11 cellular contexts compared by ENCODE assay signal in the genomic region with DNA sequence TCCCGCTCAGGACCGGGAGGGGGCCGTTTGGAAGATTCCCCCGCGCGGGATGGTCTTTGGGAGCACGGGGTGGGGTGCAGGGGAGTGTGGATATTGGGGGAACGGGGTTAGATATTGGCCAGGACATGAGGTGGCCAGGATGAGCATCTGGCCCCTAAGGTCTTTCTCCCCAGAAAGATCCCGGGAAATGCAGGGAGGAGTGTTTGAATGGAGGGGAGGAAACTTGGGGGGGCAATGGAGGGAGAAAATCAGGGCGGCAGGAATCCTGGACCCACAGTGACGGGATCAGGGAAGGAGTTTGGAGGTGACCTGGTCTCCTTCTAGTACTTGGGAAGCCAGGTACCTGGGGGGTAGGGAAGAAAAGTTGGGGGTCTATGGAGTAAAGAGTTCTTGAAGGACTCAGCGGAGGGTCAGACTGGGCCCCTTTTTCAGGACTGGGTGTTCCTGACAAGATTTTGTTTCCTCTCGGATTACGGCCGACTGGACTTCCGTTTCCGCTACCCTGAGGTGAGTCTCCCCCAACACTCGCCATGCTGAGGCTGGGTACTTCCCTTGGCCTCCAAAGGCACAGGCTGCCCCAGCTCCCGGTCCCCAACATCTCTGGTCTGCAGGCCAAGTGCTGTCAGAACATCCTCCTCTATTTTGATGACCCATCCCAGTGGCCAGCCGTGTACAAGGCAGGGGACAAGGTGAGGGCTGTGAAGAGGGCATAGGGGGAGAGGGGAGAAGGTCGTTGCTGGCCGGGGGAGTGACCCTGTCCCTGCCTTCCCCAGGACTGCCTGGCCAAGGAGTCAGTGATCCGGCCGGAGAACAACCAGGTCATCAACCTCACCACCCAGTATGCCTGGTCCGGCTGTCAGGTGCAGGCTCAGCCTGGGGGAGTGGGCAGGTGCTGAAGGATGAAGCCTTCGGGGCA. TPM values are rescaled to one million over a fixed set of nuclear protein-coding genes. Genes with fewer than 3 reads are reported as not detected.
DNase-seq lines count a peak whose midpoint lies in the region; ATAC-seq and TF ChIP-seq lines count a peak whose summit lies in the region.
"Had no signal": no experiment of that assay in that cellular context is flagged by ENCODE, and none has a peak within 500 bp of the region (broad histone marks: within the 10 kb centered on the region; RNA-seq: fewer than 3 reads in every experiment).

No MANE protein-coding gene starts in this region.

- DNase-seq in cardiac muscle cell (ENCODE audit: low read depth in 1 of 2, low spot score in 1 of 2) (no peak), right atrium auricular region (ENCODE audit: low spot score) (no peak), substantia nigra (lab: John Stamatoyannopoulos, UW) (no peak), GF-D8 (lab: John Stamatoyannopoulos, UW) (no peak), transverse colon (no peak)
- no peak for DNase-seq in activated CD8-positive, alpha-beta T cell treated with anti-CD3 and anti-CD28 coated beads, Interleukin-2, amount 10 ng/mL, durations not matched to agents 7 days and 5 days
- DNase-seq: left cardiac atrium, NCI-H2081 treated with DMSO at 0.1 percent for 48 hours had no signal

- H3K4me1 Mint-ChIP-seq in activated CD8-positive, alpha-beta T cell treated with anti-CD3 and anti-CD28 coated beads, Interleukin-2, amount 10 ng/mL, durations not matched to agents 7 days and 5 days (ENCODE audit: low read depth): peaks cover 26% of the 10 kb centered on the region

- H3K36me3 ChIP-seq in cardiac muscle cell (no peaks in the 10 kb centered on the region), right atrium auricular region (no peaks in the 10 kb centered on the region), transverse colon (no peaks in the 10 kb centered on the region)

- H3K27me3 Mint-ChIP-seq in activated CD8-positive, alpha-beta T cell treated with anti-CD3 and anti-CD28 coated beads, Interleukin-2, amount 10 ng/mL, durations not matched to agents 7 days and 5 days (ENCODE audit: low read depth): peaks cover 32% of the 10 kb centered on the region

- ATAC-seq in activated CD8-positive, alpha-beta T cell treated with anti-CD3 and anti-CD28 coated beads, Interleukin-2, amount 10 ng/mL, durations not matched to agents 7 days and 5 days: no peak
- no peak for ATAC-seq in GM18861 (IDR thresholded peaks at IDR 0.05; ENCODE audit: unreplicated experiment)

- no peaks in the 10 kb centered on the region for H3K36me3 Mint-ChIP-seq in activated CD8-positive, alpha-beta T cell treated with anti-CD3 and anti-CD28 coated beads, Interleukin-2, amount 10 ng/mL, durations not matched to agents 7 days and 5 days (ENCODE audit: low read depth)

- no peaks in the 10 kb centered on the region for H3K9me3 ChIP-seq in cardiac muscle cell (ENCODE audit: low read depth)
- H3K9me3 ChIP-seq in right atrium auricular region: no peaks in the 10 kb centered on the region
- no peaks in the 10 kb centered on the region for H3K9me3 ChIP-seq in transverse colon

- H3K4me3 ChIP-seq in cardiac muscle cell: peak overlapping the region; percentile 49
- peak overlapping the region in 1 of 2 donors; percentile 57 for H3K4me3 ChIP-seq in right atrium auricular region
- H3K4me3 ChIP-seq in iPS-11a (ENCODE audit: low read depth, low read length): peak overlapping the region; percentile 58
- H3K4me3 ChIP-seq in transverse colon: peak overlapping the region in 1 of 4 donors; percentile 41

- H3K4me1 ChIP-seq in cardiac muscle cell (ENCODE audit: low read depth) (no peaks in the 10 kb centered on the region), right atrium auricular region (peaks cover 0 to 14% of the 10 kb centered on the region in 2 donors), transverse colon (peaks cover 4 to 22% (median 12%) of the 10 kb centered on the region in 4 donors)

- peak overlapping the region; percentile 12 for H3K4me3 Mint-ChIP-seq in activated CD8-positive, alpha-beta T cell treated with anti-CD3 and anti-CD28 coated beads, Interleukin-2, amount 10 ng/mL, durations not matched to agents 7 days and 5 days

- H3K27ac ChIP-seq in cardiac muscle cell: no peak overlapping the region
- no peak overlapping the region for H3K27ac ChIP-seq in right atrium auricular region
- peak overlapping the region; percentile 60 for H3K27ac ChIP-seq in substantia nigra (ENCODE audit: low read depth, low read length, poor library complexity, severe bottlenecking)
- H3K27ac ChIP-seq in transverse colon: no peak overlapping the region
- H3K27ac ChIP-seq: SK-N-MC had no signal

- no peak for TF ChIP-seq EP300 in transverse colon (IDR thresholded peaks at IDR 0.05; ENCODE audit: low read depth)

- H3K27me3 ChIP-seq in cardiac muscle cell (peaks cover 21% of the 10 kb centered on the region), right atrium auricular region (no peaks in the 10 kb centered on the region), transverse colon (peaks cover 52% of the 10 kb centered on the region)

- TF ChIP-seq CTCF in cardiac muscle cell (IDR thresholded peaks at IDR 0.05; ENCODE audit: low read depth, low read length) (no peak), right atrium auricular region (IDR thresholded peaks at IDR 0.05) (no peak), transverse colon (IDR thresholded peaks at IDR 0.05) (peak in 2 of 5 experiments; percentile 19 to 26)

- TF ChIP-seq POLR2A in transverse colon (IDR thresholded peaks at IDR 0.05): no peak

- intact Hi-C loops in transverse colon (cut with DNase I; ENCODE audit: low total_unique reads): no loop called here

- H3K27ac Mint-ChIP-seq in activated CD8-positive, alpha-beta T cell treated with anti-CD3 and anti-CD28 coated beads, Interleukin-2, amount 10 ng/mL, durations not matched to agents 7 days and 5 days: no peak overlapping the region

- in situ Hi-C loops in transverse colon (cut with MboI; ENCODE audit: low pct_ligation_motif_present in 1 of 4, low pct_unique_long_range_greater_than_20kb in 1 of 4, low sequenced_read_pairs in 3 of 4): loop anchor here in 2 of 4 donors (25.0 kb wide), 1 partner anchor 202 kb away; no protein-coding TSS in a partner anchor

- CTCF ChIA-PET in activated CD8-positive, alpha-beta T cell treated with anti-CD3 and anti-CD28 coated beads, Interleukin-2, amount 10 ng/mL, durations not matched to agents 7 days and 5 days (lab: Charles Lee): no interaction called here

- 22 to 23% methylated on average over 6 to 23 of the region's 26 CpGs for WGBS in transverse colon (ENCODE audit: low coverage in 1 of 2), 2 donors

- H3K9me3 Mint-ChIP-seq in activated CD8-positive, alpha-beta T cell treated with anti-CD3 and anti-CD28 coated beads, Interleukin-2, amount 10 ng/mL, durations not matched to agents 7 days and 5 days (ENCODE audit: insufficient read depth): no peaks in the 10 kb centered on the region

- POLR2A ChIA-PET in activated CD8-positive, alpha-beta T cell treated with anti-CD3 and anti-CD28 coated beads, Interleukin-2, amount 10 ng/mL, durations not matched to agents 7 days and 5 days (lab: Charles Lee): no interaction called here

RNA-seq across cellular contexts. Expression of a gene that starts 1.0 kb away (rescaled TPM):
- total RNA-seq in cardiac muscle cell (0.18 and 3.7 TPM in 2 replicates), right atrium auricular region (under 1 TPM in 1 of 2 donors, not detected in 1; 0.94 TPM), transverse colon (not detected)
- polyA plus RNA-seq in cardiac muscle cell: 0.47 and 3.8 TPM in 2 replicates
- total RNA-seq in activated CD8-positive, alpha-beta T cell treated with anti-CD3 and anti-CD28 coated beads, Interleukin-2, amount 10 ng/mL, durations not matched to agents 7 days and 5 days: under 1 TPM in 1 of 2 experiments, not detected in 1; 0.37 TPM

RNA-seq across cellular contexts. Expression of a gene that starts 11.3 kb away (rescaled TPM):
- 81.9 and 102 TPM in 2 replicates for total RNA-seq in cardiac muscle cell
- 18.5 and 23.9 TPM in 2 replicates for polyA plus RNA-seq in cardiac muscle cell
- total RNA-seq in right atrium auricular region: 10 to 100 TPM; 24.3 to 31.2 TPM
- 1 to 10 TPM; 5.0 to 5.9 TPM for total RNA-seq in activated CD8-positive, alpha-beta T cell treated with anti-CD3 and anti-CD28 coated beads, Interleukin-2, amount 10 ng/mL, durations not matched to agents 7 days and 5 days
- 10 to 100 TPM; 15.3 to 40.4 (median 22.8) TPM for total RNA-seq in transverse colon

RNA-seq across cellular contexts. Expression of a gene that starts 11.7 kb away (rescaled TPM):
- total RNA-seq in cardiac muscle cell (91.2 and 144 TPM in 2 replicates), right atrium auricular region (1 to 10 TPM; 2.2 to 8.2 TPM), transverse colon (10 to 100 TPM in 3 of 4 donors, not detected in 1; 16.7 to 35.2 (median 24.4) TPM)
- 87.9 and 131 TPM in 2 replicates for polyA plus RNA-seq in cardiac muscle cell
- 10 to 100 TPM; 48.2 to 52.7 TPM for total RNA-seq in activated CD8-positive, alpha-beta T cell treated with anti-CD3 and anti-CD28 coated beads, Interleukin-2, amount 10 ng/mL, durations not matched to agents 7 days and 5 days

RNA-seq across cellular contexts. Expression of a gene that starts 12.2 kb away (rescaled TPM):
- total RNA-seq in cardiac muscle cell (1.3 and 1.4 TPM in 2 replicates), right atrium auricular region (under 1 TPM in 1 of 2 donors, not detected in 1; 0.59 TPM), transverse colon (under 1 TPM in 2 of 4 donors, not detected in 2; 0.41 to 0.79 TPM)
- polyA plus RNA-seq in cardiac muscle cell: 0.16 and 2.9 TPM in 2 replicates
- under 1 TPM; 0.44 to 0.55 TPM for total RNA-seq in activated CD8-positive, alpha-beta T cell treated with anti-CD3 and anti-CD28 coated beads, Interleukin-2, amount 10 ng/mL, durations not matched to agents 7 days and 5 days

RNA-seq across cellular contexts. Expression of a gene that starts 45.0 kb away (rescaled TPM):
- 55.5 and 62.9 TPM in 2 replicates for total RNA-seq in cardiac muscle cell
- polyA plus RNA-seq in cardiac muscle cell: 18.1 and 18.7 TPM in 2 replicates
- 10 to 100 TPM; 27.4 to 53.5 TPM for total RNA-seq in right atrium auricular region
- 10 to 100 TPM; 73.1 to 83.8 TPM for total RNA-seq in activated CD8-positive, alpha-beta T cell treated with anti-CD3 and anti-CD28 coated beads, Interleukin-2, amount 10 ng/mL, durations not matched to agents 7 days and 5 days
- total RNA-seq in transverse colon: 10 to 100 TPM; 35.1 to 96.5 (median 43.6) TPM
